ENCODE assay signal across 8 cellular contexts in genomic region chr12:54549774-54550451, GRCh38. TPM values are rescaled to one million over a fixed set of nuclear protein-coding genes. Genes with fewer than 3 reads are reported as not detected.
DNase-seq lines count a peak whose midpoint lies in the region; ATAC-seq, FAIRE-seq and TF ChIP-seq lines count a peak whose summit lies in the region.

No MANE protein-coding gene starts in this region.

- FAIRE-seq in GM12892 (lab: Jason Lieb, UNC) (peak; percentile 78), D721Med (lab: Jason Lieb, UNC) (no peak)

- DNase-seq in GM12892 (ENCODE audit: insufficient read length) (no peak), M059J (ENCODE audit: low read depth) (peak; percentile 13), astrocyte of the cerebellum (ENCODE audit: low read depth) (no peak), left lobe of liver (ENCODE audit: low spot score) (no peak), D721Med (ENCODE audit: insufficient read length, low spot score) (no peak), HUDEP-2 (lab: John Stamatoyannopoulos, UW; ENCODE audit: unreplicated experiment in 76 of 76) (no peak), NCI-H187 (lab: John Stamatoyannopoulos, UW) (no peak)
- DNase-seq in stimulated activated CD8-positive, alpha-beta memory T cell treated with anti-CD3 and anti-CD28 coated beads, Interleukin-4, amount 100 ng/mL, for 48 hours: peak; percentile 52

- TF ChIP-seq POLR2A in GM12892 (IDR thresholded peaks at IDR 0.05; ENCODE audit: low read depth, low read length): peak; percentile 24; the same call in 1 of the 2 replicates

- in situ Hi-C loops in astrocyte of the cerebellum (cut with HindIII; ENCODE audit: low sequenced_read_pairs): no loop called here

- H3K4me3 ChIP-seq in astrocyte of the cerebellum (ENCODE audit: low read depth, low read length): peak overlapping the region; percentile 35

- ATAC-seq in left lobe of liver: peak; percentile 7

- TF ChIP-seq CTCF in astrocyte of the cerebellum (IDR thresholded peaks at IDR 0.05; ENCODE audit: low read depth, low read length, missing control alignments): no peak
- TF ChIP-seq CTCF in D721Med (IDR thresholded peaks at IDR 0.05; ENCODE audit: insufficient read depth, missing control alignments): no peak

RNA-seq across cellular contexts. Expression of gene PDE1B, which starts 0.5 kb away (rescaled TPM):
- 3.9 TPM for polyA plus RNA-seq in GM12892 (2012; ENCODE audit: missing spikeins)
- not detected in 2 replicates for total RNA-seq in M059J (2014; rRNA removed; shearing (Covaris generic))
- 1.4 TPM for total RNA-seq in left lobe of liver

RNA-seq across cellular contexts. Expression of gene PPP1R1A, which starts 38.5 kb away (rescaled TPM):
- 0.11 TPM for polyA plus RNA-seq in GM12892 (2012; ENCODE audit: missing spikeins)
- total RNA-seq in M059J (2014; rRNA removed; shearing (Covaris generic)): not detected in 2 replicates
- total RNA-seq in left lobe of liver: 60.9 TPM

RNA-seq across cellular contexts. Expression of gene NCKAP1L, which starts 52.4 kb away (rescaled TPM):
- 91.9 TPM for polyA plus RNA-seq in GM12892 (2012; ENCODE audit: missing spikeins)
- 0.07 and 0.10 TPM in 2 replicates for total RNA-seq in M059J (2014; rRNA removed; shearing (Covaris generic))
- 5.9 TPM for total RNA-seq in left lobe of liver

Comparison
In these comparisons a context has a peak if more than half of its experiments do, and no peak if none do; other contexts are left out.
1. DNase-seq: peak in M059J (single experiment) and stimulated activated CD8-positive, alpha-beta memory T cell treated with anti-CD3 and anti-CD28 coated beads, Interleukin-4, amount 100 ng/mL, for 48 hours (single experiment); none in GM12892 (single experiment), astrocyte of the cerebellum (single experiment), left lobe of liver (single experiment), D721Med (single experiment), HUDEP-2 (0 of 76) and NCI-H187 (0 of 2).
2. RNA of gene PPP1R1A, which starts 38.5 kb away (total RNA-seq): 60.9 TPM in left lobe of liver (single experiment); not detected in M059J; every median in the first group is over 10 times any median in the second.